Comparison of ENCODE assay signal across 28 cellular contexts in genomic region chr16:84375773-84376172, GRCh38.
"Had no signal": no experiment of that assay in that cellular context is flagged by ENCODE, and none has a peak within 500 bp of the region (broad histone marks: within the 10 kb centered on the region; RNA-seq: fewer than 3 reads in every experiment).

No MANE protein-coding gene starts in this region.

- FAIRE-seq: TTC549 had no signal

- H3K4me3 ChIP-seq: ascending aorta, body of pancreas, MG63 had no signal

- H3K36me3 ChIP-seq: ascending aorta, MG63 had no signal

- H3K9ac ChIP-seq: KMS-11 had no signal

- H3K4me3 Mint-ChIP-seq: activated B cell treated with CpG ODN at 0.5 μM for 24 hours; activated CD4-positive, alpha-beta T cell treated with anti-CD3 and anti-CD28 coated beads, Interleukin-2, amount 10 ng/mL, durations not matched to agents 24 days and 14 days; activated CD8-positive, alpha-beta memory T cell treated with anti-CD3 and anti-CD28 coated beads, Interleukin-2, amount 10 ng/mL, durations not matched to agents 7 days and 5 days; activated naive CD8-positive, alpha-beta T cell treated with anti-CD3 and anti-CD28 coated beads, Interleukin-2, amount 50 U/mL, for 24 hours; activated T-cell treated with anti-CD3 and anti-CD28 coated beads, Interleukin-2, amount 50 U/mL, for 24 hours; activated T-helper 1 cell treated with anti-CD3 and anti-CD28 coated beads, Interleukin-12 subunit alpha, Interleukin-12 subunit beta, Interleukin-2, Interleukin-4 antibody, amounts not matched to agents 30 ng/mL and 10 ng/mL and 1 ng/mL, durations not matched to agents 14 hours and 24 hours and 36 hours; central memory CD8-positive, alpha-beta T cell; T-helper 17 cell had no signal

- H3K36me3 Mint-ChIP-seq: activated CD8-positive, alpha-beta memory T cell treated with anti-CD3 and anti-CD28 coated beads, Interleukin-2, amount 10 ng/mL, durations not matched to agents 7 days and 5 days; activated naive CD4-positive, alpha-beta T cell treated with anti-CD3 and anti-CD28 coated beads, Interleukin-2, amount 50 U/mL, for 72 hours had no signal

- H3K9me3 Mint-ChIP-seq: activated B cell treated with CpG ODN at 0.5 μM for 24 hours; activated CD4-positive, alpha-beta T cell treated with anti-CD3 and anti-CD28 coated beads, Interleukin-2, amount 10 ng/mL, durations not matched to agents 24 days and 14 days; activated naive CD4-positive, alpha-beta T cell treated with anti-CD3 and anti-CD28 coated beads, Interleukin-2, amount 50 U/mL, for 72 hours; activated naive CD8-positive, alpha-beta T cell treated with anti-CD3 and anti-CD28 coated beads, Interleukin-2, amount 50 U/mL, for 24 hours; activated T-cell treated with anti-CD3 and anti-CD28 coated beads, Interleukin-2, amount 50 U/mL, for 24 hours; activated T-helper 1 cell treated with anti-CD3 and anti-CD28 coated beads, Interleukin-12 subunit alpha, Interleukin-12 subunit beta, Interleukin-2, Interleukin-4 antibody, amounts not matched to agents 30 ng/mL and 10 ng/mL and 1 ng/mL, durations not matched to agents 14 hours and 24 hours and 36 hours; central memory CD8-positive, alpha-beta T cell had no signal

- H3K27ac Mint-ChIP-seq: activated B cell treated with CpG ODN at 0.5 μM for 24 hours; activated CD4-positive, alpha-beta T cell treated with anti-CD3 and anti-CD28 coated beads, Interleukin-2, amount 10 ng/mL, durations not matched to agents 24 days and 14 days; activated CD8-positive, alpha-beta memory T cell treated with anti-CD3 and anti-CD28 coated beads, Interleukin-2, amount 10 ng/mL, durations not matched to agents 7 days and 5 days; activated naive CD8-positive, alpha-beta T cell treated with anti-CD3 and anti-CD28 coated beads, Interleukin-2, amount 50 U/mL, for 24 hours; activated T-cell treated with anti-CD3 and anti-CD28 coated beads, Interleukin-2, amount 50 U/mL, for 24 hours; activated T-helper 1 cell treated with anti-CD3 and anti-CD28 coated beads, Interleukin-12 subunit alpha, Interleukin-12 subunit beta, Interleukin-2, Interleukin-4 antibody, amounts not matched to agents 30 ng/mL and 10 ng/mL and 1 ng/mL, durations not matched to agents 14 hours and 24 hours and 36 hours; T-helper 17 cell had no signal

- H3K9me3 ChIP-seq: ascending aorta, body of pancreas, MG63 had no signal

- H3K4me1 Mint-ChIP-seq: central memory CD8-positive, alpha-beta T cell had no signal

- H3K4me2 ChIP-seq: KMS-11 had no signal

- H3K4me1 ChIP-seq: ascending aorta, body of pancreas had no signal

- H3K27ac ChIP-seq: ascending aorta, body of pancreas, KMS-11, RWPE1 had no signal

- H3K27me3 ChIP-seq: ascending aorta, body of pancreas, MG63 had no signal

- DNase-seq: activated B cell treated with CpG ODN at 0.5 μM for 24 hours; activated CD4-positive, alpha-beta T cell treated with anti-CD3 and anti-CD28 coated beads for 1 hour; activated CD4-positive, alpha-beta T cell treated with anti-CD3 and anti-CD28 coated beads, Interleukin-2, amount 10 ng/mL, durations not matched to agents 24 days and 14 days; activated CD4-positive, alpha-beta T cell treated with anti-CD3 and anti-CD28 coated beads, Interleukin-2, amount 50 U/mL, for 48 hours; activated CD8-positive, alpha-beta memory T cell treated with anti-CD3 and anti-CD28 coated beads, Interleukin-2, amount 10 ng/mL, durations not matched to agents 7 days and 5 days; activated effector memory CD4-positive, alpha-beta T cell treated with Interleukin-2 at 50 U/mL for 16 hours; activated naive CD4-positive, alpha-beta T cell treated with Interleukin-2 at 50 U/mL for 16 hours; activated naive CD8-positive, alpha-beta T cell treated with anti-CD3 and anti-CD28 coated beads, Interleukin-2, amount 50 U/mL, for 24 hours; activated T-cell treated with anti-CD3 and anti-CD28 coated beads, Interleukin-2, amount 50 U/mL, for 24 hours; amniotic stem cell; body of pancreas; MG63; NCI-H1092 treated with DMSO at 0.1 percent for 48 hours; NCI-H1417 treated with DMSO at 0.1 percent for 48 hours; NCI-H1694; NCI-H2029; NCI-H446; NCI-H524; Right ventricle myocardium superior; T-helper 17 cell; T-helper 9 cell had no signal
